Comparison of ENCODE assay signal across 18 cellular contexts in genomic region chr3:88879905-88880304, GRCh38.
DNase-seq lines count a peak whose midpoint lies in the region; ATAC-seq and TF ChIP-seq lines count a peak whose summit lies in the region.
"Had no signal": no experiment of that assay in that cellular context is flagged by ENCODE, and none has a peak within 500 bp of the region (broad histone marks: within the 10 kb centered on the region; RNA-seq: fewer than 3 reads in every experiment).

No MANE protein-coding gene starts in this region.

- no peaks in the 10 kb centered on the region for H3F3A ChIP-seq in GM23338 (replicated peaks; ENCODE audit: low read depth)

- intact Hi-C loops in mammary epithelial cell (cut with micrococcal nuclease) = no loop called here

- CTCF ChIA-PET in mammary epithelial cell (lab: Charles Lee; ENCODE audit: low non-redundant PET) = no interaction called here

- in situ Hi-C loops in mammary epithelial cell (cut with MboI; ENCODE audit: low sequenced_read_pairs in 2 of 2) = no loop called here

- H3K9me2 ChIP-seq in GM23338 (ENCODE audit: insufficient read depth) = no peaks in the 10 kb centered on the region

- no peak overlapping the region for H3K4me2 ChIP-seq in GM23338
- no peak overlapping the region for H3K4me2 ChIP-seq in mammary epithelial cell (ENCODE audit: insufficient read depth, low read depth, low read length)

- no peaks in the 10 kb centered on the region for H3K4me1 ChIP-seq in GM23338 (ENCODE audit: insufficient read depth)
- H3K4me1 ChIP-seq in mammary epithelial cell (ENCODE audit: insufficient read depth, low read length) = peaks cover 9% of the 10 kb centered on the region
- H3K4me1 ChIP-seq: BE2C had no signal

- no peak overlapping the region for H3K4me3 ChIP-seq in GM23338
- no peak overlapping the region for H3K4me3 ChIP-seq in mammary epithelial cell (replicated peaks in 1 of 3; ENCODE audit: insufficient read depth in 1 of 3, low read depth in 2 of 3, low read length in 3 of 3)
- H3K4me3 ChIP-seq: GM12878 had no signal

- no peak overlapping the region for H3K27ac ChIP-seq in GM23338 (ENCODE audit: low read depth)
- H3K27ac ChIP-seq in mammary epithelial cell (ENCODE audit: insufficient read depth, low read depth, low read length) = no peak overlapping the region
- no peak overlapping the region for H3K27ac ChIP-seq in epithelial cell of prostate

- H3K9me3 ChIP-seq in mammary epithelial cell (replicated peaks; ENCODE audit: insufficient read depth, low read length) = no peaks in the 10 kb centered on the region
- H3K9me3 ChIP-seq: BE2C had no signal

- H2AFZ ChIP-seq in GM23338 (no peak overlapping the region), mammary epithelial cell (ENCODE audit: low read depth, low read length) (no peak overlapping the region)

- no peak for TF ChIP-seq CTCF in GM23338 (conservative IDR thresholded peaks at IDR 0.05; ENCODE audit: low read depth in 2 of 2)
- no peak for TF ChIP-seq CTCF in mammary epithelial cell (conservative IDR thresholded peaks at IDR 0.05 in 1 of 2, IDR thresholded peaks at IDR 0.05 in 1 of 2; ENCODE audit: extremely low read depth in 1 of 2, insufficient read depth in 1 of 2, low read depth in 1 of 2, low read length in 2 of 2)

- 26% methylated on average over 2 of the region's 3 CpGs for WGBS in mammary epithelial cell (ENCODE audit: low coverage, missing lambda C conversion rate)

- H3K36me3 ChIP-seq in GM23338 (ENCODE audit: insufficient read depth) (no peaks in the 10 kb centered on the region), mammary epithelial cell (ENCODE audit: insufficient read depth, low read length) (no peaks in the 10 kb centered on the region)
- H3K36me3 ChIP-seq: BE2C had no signal

- H3K36me3 Mint-ChIP-seq in GM23338 (ENCODE audit: low read depth) = no peaks in the 10 kb centered on the region
- H3K36me3 Mint-ChIP-seq: CD4-positive, CD25-positive, alpha-beta regulatory T cell; CD8-positive, alpha-beta memory T cell had no signal

- no peaks in the 10 kb centered on the region for H3K9me3 Mint-ChIP-seq in GM23338
- H3K9me3 Mint-ChIP-seq: H9 had no signal

- H3K27me3 ChIP-seq in GM23338 (ENCODE audit: insufficient read depth) (no peaks in the 10 kb centered on the region), mammary epithelial cell (ENCODE audit: insufficient read depth, low read length) (no peaks in the 10 kb centered on the region)
- H3K27me3 ChIP-seq: BE2C had no signal

- no peak for DNase-seq in GM23338 (ENCODE audit: low spot score)
- DNase-seq in mammary epithelial cell = peak; percentile 60
- peak; percentile 31 for DNase-seq in epithelial cell of prostate (ENCODE audit: low read depth, low spot score)
- DNase-seq: BE2C; C1 segment of cervical spinal cord; CD4-positive, CD25-positive, alpha-beta regulatory T cell; CD8-positive, alpha-beta memory T cell; COR-L47; DMS 273 treated with DMSO at 0.1 percent for 48 hours; DMS53; DND-41; EL; GOT3; H9 had no signal

- no peak overlapping the region for H3K4me3 Mint-ChIP-seq in GM23338
- H3K4me3 Mint-ChIP-seq: CD4-positive, CD25-positive, alpha-beta regulatory T cell; CD8-positive, alpha-beta memory T cell; H9 had no signal

- no peaks in the 10 kb centered on the region for H3K4me1 Mint-ChIP-seq in GM23338
- H3K4me1 Mint-ChIP-seq: CD4-positive, CD25-positive, alpha-beta regulatory T cell; CD8-positive, alpha-beta memory T cell; H9 had no signal

- H4K20me1 ChIP-seq in GM23338 (replicated peaks; ENCODE audit: insufficient read depth) (no peaks in the 10 kb centered on the region), mammary epithelial cell (ENCODE audit: insufficient read depth, low read length) (no peaks in the 10 kb centered on the region)

- ATAC-seq in GM23338 (no peak), GM21526 (IDR thresholded peaks at IDR 0.05; ENCODE audit: low FRiP score, unreplicated experiment) (no peak), GM18511 (IDR thresholded peaks at IDR 0.05; ENCODE audit: unreplicated experiment) (no peak), HG02763 (IDR thresholded peaks at IDR 0.05; ENCODE audit: unreplicated experiment) (no peak)
- ATAC-seq: GM12878 had no signal

- BruUV-seq in mammary epithelial cell (replicated peaks; lab: Mats Ljungman, UMichigan) = no TSS peak

- peak overlapping the region; percentile 30; the same call in 1 of the 2 replicates for H3K27ac Mint-ChIP-seq in GM23338
- H3K27ac Mint-ChIP-seq: CD4-positive, CD25-positive, alpha-beta regulatory T cell; CD8-positive, alpha-beta memory T cell had no signal

- dilution Hi-C loops in mammary epithelial cell (cut with HindIII; ENCODE audit: low sequenced_read_pairs) = no loop called here

- H3K79me2 ChIP-seq in GM23338 (replicated peaks; ENCODE audit: insufficient read depth) (no peaks in the 10 kb centered on the region), mammary epithelial cell (ENCODE audit: insufficient read depth, low read length) (no peaks in the 10 kb centered on the region)

- H3K9ac ChIP-seq in mammary epithelial cell (ENCODE audit: insufficient read depth, low read length) = no peak overlapping the region

- H3K27me3 Mint-ChIP-seq in GM23338 (ENCODE audit: insufficient read depth, low read depth, poor library complexity) = peaks cover 1% of the 10 kb centered on the region
- H3K27me3 Mint-ChIP-seq: CD4-positive, CD25-positive, alpha-beta regulatory T cell; CD8-positive, alpha-beta memory T cell had no signal

TF ChIP-seq in GM23338, 12 proteins besides CTCF, POLR2A, EP300 and RAD21 (continues in another document):
- no peak for TF ChIP-seq POLR2AphosphoS5 (IDR thresholded peaks at IDR 0.05; ENCODE audit: low read depth)
- TF ChIP-seq ETS1 (IDR thresholded peaks at IDR 0.05) = no peak
- TF ChIP-seq CREB1 (CRISPR knock-in tag; IDR thresholded peaks at IDR 0.05; ENCODE audit: low read depth) = no peak
- no peak for TF ChIP-seq ZNF462 (CRISPR knock-in tag; IDR thresholded peaks at IDR 0.05)
